ENCODE assay signal across 18 cellular contexts in genomic region chr7:157867685-157868305, GRCh38.
A peak's percentile ranks its signal among the peaks of the same experiment; 100 is the strongest.
DNase-seq lines count a peak whose midpoint lies in the region; ATAC-seq and TF ChIP-seq lines count a peak whose summit lies in the region.
"Had no signal": no experiment of that assay in that cellular context is flagged by ENCODE, and none has a peak within 500 bp of the region (broad histone marks: within the 10 kb centered on the region; RNA-seq: fewer than 3 reads in every experiment).

No MANE protein-coding gene starts in this region.

- no peaks in the 10 kb centered on the region for H3K27me3 Mint-ChIP-seq in osteocyte (ENCODE audit: unreplicated experiment)
- H3K27me3 Mint-ChIP-seq: B cell; CD4-positive, alpha-beta T cell had no signal

- H3K4me2 ChIP-seq in IMR-90 (ENCODE audit: low read depth, low read length): no peak overlapping the region
- no peak overlapping the region for H3K4me2 ChIP-seq in neuronal stem cell (ENCODE audit: insufficient read depth, low read length, poor library complexity, severe bottlenecking)
- H3K4me2 ChIP-seq: A549; BLaER1 treated with 17β-estradiol and CSF1 and Interleukin-3, amounts not matched to agents 10 nM and 100 nM had no signal

- no peaks in the 10 kb centered on the region for H3K27me3 ChIP-seq in IMR-90 (ENCODE audit: control insufficient read depth, insufficient read depth, low read length)
- H3K27me3 ChIP-seq in neuronal stem cell (ENCODE audit: control insufficient read depth in 3 of 3, insufficient read depth in 3 of 3, low read depth in 1 of 3, low read length in 3 of 3): no peaks in the 10 kb centered on the region
- H3K27me3 ChIP-seq in spleen (replicated peaks in 1 of 7): peaks cover 0 to 5% (median 0%) of the 10 kb centered on the region in 7 donors
- H3K27me3 ChIP-seq: BLaER1 treated with 17β-estradiol and CSF1 and Interleukin-3, amounts not matched to agents 10 nM and 100 nM had no signal

- peak overlapping the region; percentile 16 for H2AK9ac ChIP-seq in IMR-90 (replicated peaks; ENCODE audit: low read depth, low read length, poor library complexity)

- H3K4me3 Mint-ChIP-seq in osteocyte (ENCODE audit: unreplicated experiment): no peak overlapping the region
- H3K4me3 Mint-ChIP-seq: B cell; CD4-positive, alpha-beta T cell; CD8-positive, alpha-beta T cell had no signal

- no peaks in the 10 kb centered on the region for H3K79me1 ChIP-seq in IMR-90 (ENCODE audit: low read depth in 1 of 2, low read length in 2 of 2)
- no peaks in the 10 kb centered on the region for H3K79me1 ChIP-seq in neuronal stem cell (ENCODE audit: low read depth, low read length)

- H3K4ac ChIP-seq in IMR-90 (ENCODE audit: low read depth, low read length) (no peak overlapping the region), neuronal stem cell (ENCODE audit: low read length) (no peak overlapping the region)

- no peaks in the 10 kb centered on the region for H3K36me3 Mint-ChIP-seq in osteocyte (ENCODE audit: unreplicated experiment)
- H3K36me3 Mint-ChIP-seq: CD8-positive, alpha-beta T cell had no signal

- no peak overlapping the region for H4K5ac ChIP-seq in IMR-90 (ENCODE audit: low read depth, low read length)

- H2BK15ac ChIP-seq in IMR-90 (ENCODE audit: low read depth, low read length) (no peak overlapping the region), neuronal stem cell (ENCODE audit: low read length) (peak overlapping the region; percentile 14)

- intact Hi-C loops in IMR-90 (cut with micrococcal nuclease): no loop called here
- intact Hi-C loops in spleen (cut with DNase I; ENCODE audit: low total_unique reads): no loop called here

- BruUV-seq in IMR-90 (replicated peaks; lab: Mats Ljungman, UMichigan): no TSS peak

- H2BK120ac ChIP-seq in IMR-90 (ENCODE audit: low read depth, low read length): no peak overlapping the region
- H2BK120ac ChIP-seq in neuronal stem cell (ENCODE audit: low read depth, low read length): no peak overlapping the region

- H3K56ac ChIP-seq in IMR-90 (ENCODE audit: extremely low read depth, insufficient read depth, low read length): no peak overlapping the region

- CTCF ChIA-PET in IMR-90 (lab: Yijun Ruan, JAX): no interaction called here

- POLR2A ChIA-PET in IMR-90 (lab: Charles Lee; ENCODE audit: unreplicated experiment): no interaction called here

- no peak overlapping the region for H3K27ac Mint-ChIP-seq in osteocyte (ENCODE audit: unreplicated experiment)
- H3K27ac Mint-ChIP-seq: B cell; CD4-positive, alpha-beta T cell; CD8-positive, alpha-beta T cell had no signal

- peaks cover 63% of the 10 kb centered on the region for H3K9me3 ChIP-seq in IMR-90 (ENCODE audit: control insufficient read depth, insufficient read depth, low read length)
- peaks cover 13 to 14% of the 10 kb centered on the region in 2 donors for H3K9me3 ChIP-seq in neuronal stem cell (replicated peaks in 1 of 2; ENCODE audit: control insufficient read depth in 2 of 2, insufficient read depth in 1 of 2, low read depth in 1 of 2, low read length in 2 of 2)
- peaks cover 0 to 19% (median 7%) of the 10 kb centered on the region in 8 donors for H3K9me3 ChIP-seq in spleen
- H3K9me3 ChIP-seq: A549, Caco-2 had no signal

- H4K20me1 ChIP-seq in IMR-90 (ENCODE audit: insufficient read depth, low read length): no peaks in the 10 kb centered on the region

- TF ChIP-seq POLR2A in IMR-90 (IDR thresholded peaks at IDR 0.05; ENCODE audit: low read depth, low read length) (no peak), spleen (IDR thresholded peaks at IDR 0.05) (no peak)

- H3K9ac ChIP-seq in IMR-90 (ENCODE audit: low read depth, low read length) (no peak overlapping the region), neuronal stem cell (ENCODE audit: low read depth, low read length, poor library complexity) (peak overlapping the region; percentile 30)
- H3K9ac ChIP-seq: BLaER1 treated with 17β-estradiol and CSF1 and Interleukin-3, amounts not matched to agents 10 nM and 100 nM had no signal

- H3K9me3 Mint-ChIP-seq in osteocyte (ENCODE audit: unreplicated experiment): peaks cover 23% of the 10 kb centered on the region
- H3K9me3 Mint-ChIP-seq: CD4-positive, alpha-beta T cell; CD8-positive, alpha-beta T cell had no signal

- H3K27ac ChIP-seq in IMR-90 (ENCODE audit: insufficient read depth, low read length) (no peak overlapping the region), neuronal stem cell (replicated peaks; ENCODE audit: low read length) (no peak overlapping the region), spleen (no peak overlapping the region), coronary artery (no peak overlapping the region)
- H3K27ac ChIP-seq: 22Rv1; A549; BLaER1 treated with 17β-estradiol and CSF1 and Interleukin-3, amounts not matched to agents 10 nM and 100 nM; C4-2B had no signal

- in situ Hi-C loops in IMR-90 (cut with MboI; ENCODE audit: low sequenced_read_pairs): no loop called here

- dilution Hi-C loops in IMR-90 (cut with HindIII; ENCODE audit: low sequenced_read_pairs, unreplicated experiment): no loop called here

- H2AK5ac ChIP-seq in IMR-90 (ENCODE audit: low read depth, low read length): no peak overlapping the region
- H2AK5ac ChIP-seq in neuronal stem cell (ENCODE audit: low read depth, low read length): peak overlapping the region; percentile 20

- H3K4me3 ChIP-seq in IMR-90 (ENCODE audit: insufficient read depth, low read depth, low read length): no peak overlapping the region
- H3K4me3 ChIP-seq in neuronal stem cell (ENCODE audit: low read length in 2 of 2): no peak overlapping the region
- no peak overlapping the region for H3K4me3 ChIP-seq in spleen
- no peak overlapping the region for H3K4me3 ChIP-seq in coronary artery
- H3K4me3 ChIP-seq: A549; BLaER1 treated with 17β-estradiol and CSF1 and Interleukin-3, amounts not matched to agents 10 nM and 100 nM had no signal

- H3K9me1 ChIP-seq in IMR-90 (ENCODE audit: insufficient read depth, low read length): no peaks in the 10 kb centered on the region

- H4K91ac ChIP-seq in IMR-90 (ENCODE audit: insufficient read depth, low read depth, low read length): no peak overlapping the region
- H4K91ac ChIP-seq in neuronal stem cell (ENCODE audit: low read depth, low read length, poor library complexity): no peak overlapping the region

- no peak overlapping the region for H3K14ac ChIP-seq in IMR-90 (replicated peaks; ENCODE audit: low read depth, low read length)
- no peak overlapping the region for H3K14ac ChIP-seq in neuronal stem cell (ENCODE audit: low read length)

- H3K23ac ChIP-seq in IMR-90 (ENCODE audit: low read depth, low read length): no peak overlapping the region
- peak overlapping the region; percentile 14 for H3K23ac ChIP-seq in neuronal stem cell (ENCODE audit: low read depth, low read length, poor library complexity)

- H2BK20ac ChIP-seq in IMR-90 (ENCODE audit: low read depth, low read length): no peak overlapping the region

- no peak for ATAC-seq in IMR-90 (ENCODE audit: low read depth)
- ATAC-seq: A549; CD8-positive, alpha-beta T cell had no signal

- H4K8ac ChIP-seq in IMR-90 (ENCODE audit: low read depth in 2 of 2, low read length in 2 of 2) (no peak overlapping the region), neuronal stem cell (ENCODE audit: low read depth, low read length) (peak overlapping the region; percentile 57)

- H3K4me1 ChIP-seq in IMR-90 (ENCODE audit: control insufficient read depth, insufficient read depth, low read length) (no peaks in the 10 kb centered on the region), neuronal stem cell (ENCODE audit: control insufficient read depth in 2 of 2, insufficient read depth in 1 of 2, low read depth in 1 of 2, low read length in 2 of 2) (peaks cover 0 to 4% of the 10 kb centered on the region in 2 donors), spleen (peaks cover 0 to 2% (median 0%) of the 10 kb centered on the region in 6 donors)
- H3K4me1 ChIP-seq: A549, Caco-2 had no signal

- no peak for TF ChIP-seq CTCF in IMR-90 (conservative IDR thresholded peaks at IDR 0.05; ENCODE audit: low read depth, low read length)
- no peak for TF ChIP-seq CTCF in spleen (IDR thresholded peaks at IDR 0.05 in 8 of 11, conservative IDR thresholded peaks at IDR 0.05 in 3 of 11)
- TF ChIP-seq CTCF in coronary artery (IDR thresholded peaks at IDR 0.05): no peak
- TF ChIP-seq CTCF in osteocyte (IDR thresholded peaks at IDR 0.05): no peak

- H2AFZ ChIP-seq in IMR-90 (replicated peaks; ENCODE audit: low read length, poor library complexity) (no peak overlapping the region), neuronal stem cell (ENCODE audit: low read length) (no peak overlapping the region)

- whole genome bisulfite sequencing in IMR-90 (ENCODE audit: extremely low coverage in 2 of 2, insufficient read length in 1 of 2), 2 experiments: 68% methylated on average over 13 of the region's 15 CpGs; no CpG with 5 or more reads in 1 of the 2 experiments
- WGBS in neuronal stem cell (ENCODE audit: extremely low coverage in 2 of 2, insufficient read length in 2 of 2, insufficient replicate concordance in 1 of 2), 2 donors: no CpG with 5 or more reads among the region's 15 CpGs
- 89 to 97% (median 93%) methylated on average over 10 to 15 of the region's 15 CpGs for WGBS in spleen, 5 donors

- H3K36me3 ChIP-seq in IMR-90 (ENCODE audit: control insufficient read depth, insufficient read depth, low read length) (no peaks in the 10 kb centered on the region), neuronal stem cell (replicated peaks in 1 of 2; ENCODE audit: control insufficient read depth in 2 of 2, insufficient read depth in 2 of 2, low read length in 2 of 2) (no peaks in the 10 kb centered on the region), spleen (no peaks in the 10 kb centered on the region)

- no peak overlapping the region for H3K18ac ChIP-seq in IMR-90 (ENCODE audit: low read depth, low read length)
- peak overlapping the region; percentile 67 for H3K18ac ChIP-seq in neuronal stem cell (ENCODE audit: low read length)

- no peak for TF ChIP-seq RAD21 in IMR-90 (IDR thresholded peaks at IDR 0.05; ENCODE audit: low read length)

- peak overlapping the region; percentile 28 for H2BK12ac ChIP-seq in neuronal stem cell (ENCODE audit: low read length)

- H2BK5ac ChIP-seq in IMR-90 (ENCODE audit: low read depth, low read length, poor library complexity, severe bottlenecking): no peak overlapping the region
- H2BK5ac ChIP-seq in neuronal stem cell (ENCODE audit: low read length): peak overlapping the region; percentile 10

- DNase-seq in IMR-90: no peak
- DNase-seq in neuronal stem cell (ENCODE audit: low spot score): no peak
- DNase-seq in spleen: peak; percentile 65
- no peak for DNase-seq in cerebellum (ENCODE audit: low spot score)
- no peak for DNase-seq in coronary artery (ENCODE audit: low spot score)
- DNase-seq in osteocyte (ENCODE audit: extremely low spot score, unreplicated experiment): no peak
- DNase-seq: AML-193; Caco-2; Calu3; CD4-positive, alpha-beta T cell; CD8-positive, alpha-beta T cell; DMS79 treated with DMSO at 0.1 percent for 48 hours; GF-D8 had no signal

- H3K4me1 Mint-ChIP-seq in osteocyte (ENCODE audit: unreplicated experiment): no peaks in the 10 kb centered on the region
- H3K4me1 Mint-ChIP-seq: B cell had no signal

TF ChIP-seq in IMR-90, 13 proteins besides CTCF, POLR2A, EP300 and RAD21 (continues in another document):
- TF ChIP-seq CHD1 (IDR thresholded peaks at IDR 0.05; ENCODE audit: low read depth, low read length): no peak
- no peak for TF ChIP-seq RCOR1 (IDR thresholded peaks at IDR 0.05; ENCODE audit: insufficient replicate concordance, low read length)
- TF ChIP-seq NFE2L2 (IDR thresholded peaks at IDR 0.05; ENCODE audit: low read depth, low read length): no peak
- no peak for TF ChIP-seq MAZ (IDR thresholded peaks at IDR 0.05; ENCODE audit: borderline replicate concordance, low read depth, low read length)
